Comparison of ENCODE assay signal across 35 cellular contexts in the genomic region with DNA sequence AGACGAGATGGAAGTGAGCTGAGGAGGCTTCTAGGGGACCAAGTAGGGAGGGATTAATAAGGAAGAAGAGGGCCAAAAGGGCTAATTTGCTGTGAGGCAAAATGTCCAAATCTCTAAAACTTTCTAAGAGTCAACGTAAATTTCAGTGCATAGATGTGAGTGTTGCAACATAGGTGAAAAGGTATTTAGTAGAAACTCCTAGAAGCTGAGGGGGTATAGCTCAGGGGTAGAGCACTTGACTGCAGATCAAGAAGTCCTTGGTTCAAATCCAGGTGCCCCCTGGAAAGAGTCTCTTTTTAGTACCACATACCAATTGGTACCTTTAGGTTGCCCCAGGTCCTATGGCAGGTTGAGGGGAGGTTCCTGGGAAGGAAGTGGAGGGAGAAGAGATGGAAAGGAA.
"Had no signal": no experiment of that assay in that cellular context is flagged by ENCODE, and none has a peak within 500 bp of the region (broad histone marks: within the 10 kb centered on the region; RNA-seq: fewer than 3 reads in every experiment).

No MANE protein-coding gene starts in this region.

- H3K4me1 Mint-ChIP-seq: activated CD4-positive, alpha-beta T cell treated with anti-CD3 and anti-CD28 coated beads, Interleukin-2, amount 10 ng/mL, durations not matched to agents 24 days and 14 days; T-helper 17 cell had no signal

- H3K4me3 ChIP-seq: esophagus muscularis mucosa, gastrocnemius medialis, heart left ventricle had no signal

- H3K27ac Mint-ChIP-seq: activated CD4-positive, alpha-beta memory T cell treated with anti-CD3 and anti-CD28 coated beads for 36 hours; activated CD4-positive, alpha-beta T cell treated with anti-CD3 and anti-CD28 coated beads for 36 hours; activated CD4-positive, alpha-beta T cell treated with anti-CD3 and anti-CD28 coated beads, Interleukin-2, amount 10 ng/mL, durations not matched to agents 24 days and 14 days; activated CD8-positive, alpha-beta T cell treated with anti-CD3 and anti-CD28 coated beads, Interleukin-2, amount 10 ng/mL, durations not matched to agents 7 days and 5 days; activated naive CD8-positive, alpha-beta T cell; activated T-helper 17 cell treated with anti-CD3 and anti-CD28 coated beads, Interleukin-2, amount 50 U/mL, for 72 hours; effector memory CD8-positive, alpha-beta T cell; T-helper 17 cell; T-helper 2 cell treated with Interferon-gamma antibody and Interleukin-4, amounts not matched to agents 5 μg/mL and 100 μg/mL, for 36 hours had no signal

- H3K9me3 Mint-ChIP-seq: activated CD4-positive, alpha-beta T cell treated with anti-CD3 and anti-CD28 coated beads, Interleukin-2, amount 10 ng/mL, durations not matched to agents 24 days and 14 days; activated T-helper 17 cell treated with anti-CD3 and anti-CD28 coated beads, Interleukin-2, amount 50 U/mL, for 72 hours; effector memory CD8-positive, alpha-beta T cell; T-helper 2 cell treated with Interferon-gamma antibody and Interleukin-4, amounts not matched to agents 5 μg/mL and 100 μg/mL, for 36 hours had no signal

- H3K4me3 Mint-ChIP-seq: activated CD4-positive, alpha-beta memory T cell treated with anti-CD3 and anti-CD28 coated beads for 36 hours; activated CD4-positive, alpha-beta T cell treated with anti-CD3 and anti-CD28 coated beads for 36 hours; activated CD4-positive, alpha-beta T cell treated with anti-CD3 and anti-CD28 coated beads, Interleukin-2, amount 10 ng/mL, durations not matched to agents 24 days and 14 days; activated CD8-positive, alpha-beta memory T cell treated with anti-CD3 and anti-CD28 coated beads, Interleukin-2, amount 10 ng/mL, durations not matched to agents 7 days and 5 days; activated CD8-positive, alpha-beta T cell treated with anti-CD3 and anti-CD28 coated beads, Interleukin-2, amount 10 ng/mL, durations not matched to agents 7 days and 5 days; activated naive CD8-positive, alpha-beta T cell; activated T-helper 17 cell treated with anti-CD3 and anti-CD28 coated beads, Interleukin-2, amount 50 U/mL, for 72 hours; effector memory CD8-positive, alpha-beta T cell; T-helper 17 cell; T-helper 2 cell treated with Interferon-gamma antibody and Interleukin-4, amounts not matched to agents 5 μg/mL and 100 μg/mL, for 36 hours had no signal

- H3K27me3 ChIP-seq: brain microvascular endothelial cell, esophagus muscularis mucosa, foreskin keratinocyte, gastrocnemius medialis, heart left ventricle had no signal

- H3K9me3 ChIP-seq: gastrocnemius medialis had no signal

- FAIRE-seq: astrocyte, bronchial epithelial cell, colon had no signal

- H3K4me1 ChIP-seq: esophagus muscularis mucosa, gastrocnemius medialis, heart left ventricle had no signal

- ATAC-seq: activated CD4-positive, alpha-beta T cell treated with anti-CD3 and anti-CD28 coated beads for 36 hours; activated CD8-positive, alpha-beta memory T cell treated with anti-CD3 and anti-CD28 coated beads, Interleukin-2, amount 10 ng/mL, durations not matched to agents 7 days and 5 days; activated CD8-positive, alpha-beta T cell treated with anti-CD3 and anti-CD28 coated beads, Interleukin-2, amount 10 ng/mL, durations not matched to agents 7 days and 5 days; activated T-helper 17 cell treated with anti-CD3 and anti-CD28 coated beads, Interleukin-2, amount 50 U/mL, for 72 hours; effector memory CD8-positive, alpha-beta T cell; foreskin keratinocyte; gastrocnemius medialis; T-helper 17 cell had no signal

- H3K27ac ChIP-seq: brain microvascular endothelial cell, esophagus muscularis mucosa, foreskin keratinocyte, gastrocnemius medialis, heart left ventricle, WERI-Rb-1 had no signal

- H3K27me3 Mint-ChIP-seq: activated CD4-positive, alpha-beta memory T cell treated with anti-CD3 and anti-CD28 coated beads for 36 hours; activated CD4-positive, alpha-beta T cell treated with anti-CD3 and anti-CD28 coated beads for 36 hours; activated CD4-positive, alpha-beta T cell treated with anti-CD3 and anti-CD28 coated beads, Interleukin-2, amount 10 ng/mL, durations not matched to agents 24 days and 14 days; activated CD8-positive, alpha-beta memory T cell treated with anti-CD3 and anti-CD28 coated beads, Interleukin-2, amount 10 ng/mL, durations not matched to agents 7 days and 5 days; activated naive CD8-positive, alpha-beta T cell; activated T-helper 17 cell treated with anti-CD3 and anti-CD28 coated beads, Interleukin-2, amount 50 U/mL, for 72 hours; effector memory CD8-positive, alpha-beta T cell; T-helper 17 cell had no signal

- DNase-seq: activated CD4-positive, alpha-beta memory T cell treated with anti-CD3 and anti-CD28 coated beads for 36 hours; activated CD4-positive, alpha-beta T cell treated with anti-CD3 and anti-CD28 coated beads for 36 hours; activated CD4-positive, alpha-beta T cell treated with anti-CD3 and anti-CD28 coated beads, Interleukin-2, amount 10 ng/mL, durations not matched to agents 24 days and 14 days; activated CD4-positive, CD25-positive, alpha-beta regulatory T cell; activated CD4-positive, CD25-positive, alpha-beta regulatory T cell treated with anti-CD3 and anti-CD28 coated beads, Interleukin-2, amount 50 U/mL, for 72 hours; activated CD8-positive, alpha-beta memory T cell treated with anti-CD3 and anti-CD28 coated beads, Interleukin-2, amount 10 ng/mL, durations not matched to agents 7 days and 5 days; activated CD8-positive, alpha-beta memory T cell treated with anti-CD3 and anti-CD28 coated beads, Interleukin-2, amount 50 U/mL, for 4 hours; activated CD8-positive, alpha-beta T cell treated with anti-CD3 and anti-CD28 coated beads, Interleukin-2, amount 10 ng/mL, durations not matched to agents 7 days and 5 days; activated effector memory CD4-positive, alpha-beta T cell treated with Interleukin-2 at 50 U/mL for 16 hours; activated gamma-delta T cell treated with Interleukin-2 at 50 U/mL for 16 hours; activated naive CD4-positive, alpha-beta T cell treated with anti-CD3 and anti-CD28 coated beads, Interleukin-2, amount 50 U/mL, for 16 hours; activated naive CD4-positive, alpha-beta T cell treated with Interleukin-2 at 50 U/mL for 16 hours; activated T-cell treated with anti-CD3 and anti-CD28 coated beads, Interleukin-2, amount 50 U/mL, for 1 hour; amniotic stem cell; anterior cingulate cortex; brain microvascular endothelial cell; cortex of kidney; dermis blood vessel endothelial cell; effector CD4-positive, alpha-beta T cell; effector memory CD8-positive, alpha-beta T cell; foreskin keratinocyte; gastrocnemius medialis; glutamatergic neuron; heart left ventricle; T-helper 1 cell; T-helper 17 cell; T1000; WERI-Rb-1 had no signal
